Comparison of ENCODE assay signal across 25 cellular contexts in the genomic region with DNA sequence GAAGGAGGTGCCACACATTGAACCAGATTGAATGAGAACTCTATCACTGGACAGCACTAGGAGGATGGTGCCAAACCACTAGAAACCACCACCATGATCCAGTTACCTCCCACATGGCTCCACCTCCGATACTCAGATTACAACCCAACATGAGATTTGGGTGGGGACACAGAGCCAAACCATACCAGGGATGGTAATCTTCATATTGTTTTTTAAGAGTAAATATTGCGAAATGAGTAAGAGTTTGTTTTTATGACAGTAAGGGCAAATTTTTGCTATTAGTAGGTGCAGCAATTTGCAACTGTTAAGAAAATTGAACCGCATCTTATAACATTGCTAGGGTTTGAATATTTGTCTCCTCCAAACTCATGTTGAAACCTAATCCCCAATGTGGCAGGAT.
"Had no signal": no experiment of that assay in that cellular context is flagged by ENCODE, and none has a peak within 500 bp of the region (broad histone marks: within the 10 kb centered on the region; RNA-seq: fewer than 3 reads in every experiment).

No MANE protein-coding gene starts in this region.

- H3K27me3 ChIP-seq: colonic mucosa, esophagus muscularis mucosa, esophagus squamous epithelium, foreskin keratinocyte, gastrocnemius medialis, gastroesophageal sphincter, heart left ventricle, heart right ventricle, hepatocyte had no signal

- H3K4me1 ChIP-seq: colonic mucosa, esophagus muscularis mucosa, esophagus squamous epithelium, foreskin keratinocyte, gastrocnemius medialis, gastroesophageal sphincter, heart left ventricle, heart right ventricle had no signal

- H3K9me3 ChIP-seq: colonic mucosa, esophagus muscularis mucosa, esophagus squamous epithelium, gastrocnemius medialis, gastroesophageal sphincter had no signal

- H3K4me2 ChIP-seq: hepatocyte had no signal

- H3K4me3 ChIP-seq: colonic mucosa, coronary artery, dorsolateral prefrontal cortex, esophagus muscularis mucosa, esophagus squamous epithelium, gastrocnemius medialis, gastroesophageal sphincter, heart left ventricle, heart right ventricle, hepatocyte had no signal

- H3K36me3 ChIP-seq: colonic mucosa, esophagus muscularis mucosa, esophagus squamous epithelium, gastrocnemius medialis, gastroesophageal sphincter, heart left ventricle, heart right ventricle had no signal

- ATAC-seq: effector memory CD8-positive, alpha-beta T cell; esophagus mucosa; foreskin keratinocyte; gastrocnemius medialis; gastroesophageal sphincter; heart left ventricle; heart right ventricle had no signal

- DNase-seq: colonic mucosa; cortex of kidney; dermis blood vessel endothelial cell; dorsolateral prefrontal cortex; effector CD4-positive, alpha-beta T cell; effector CD8-positive, alpha-beta T cell; effector memory CD4-positive, alpha-beta T cell; effector memory CD8-positive, alpha-beta T cell; endodermal cell; erythroblast; esophagus squamous epithelium; foreskin fibroblast; foreskin keratinocyte; foreskin melanocyte; gastrocnemius medialis; glutamatergic neuron; head of caudate nucleus; heart left ventricle; heart right ventricle had no signal

- H3K27ac ChIP-seq: colonic mucosa, coronary artery, dorsolateral prefrontal cortex, epithelial cell of prostate, esophagus muscularis mucosa, esophagus squamous epithelium, foreskin keratinocyte, gastrocnemius medialis, gastroesophageal sphincter, heart left ventricle, heart right ventricle, hepatocyte had no signal

- H2AFZ ChIP-seq: hepatocyte had no signal
